ENCODE assay signal across 1 cellular context in the genomic region with DNA sequence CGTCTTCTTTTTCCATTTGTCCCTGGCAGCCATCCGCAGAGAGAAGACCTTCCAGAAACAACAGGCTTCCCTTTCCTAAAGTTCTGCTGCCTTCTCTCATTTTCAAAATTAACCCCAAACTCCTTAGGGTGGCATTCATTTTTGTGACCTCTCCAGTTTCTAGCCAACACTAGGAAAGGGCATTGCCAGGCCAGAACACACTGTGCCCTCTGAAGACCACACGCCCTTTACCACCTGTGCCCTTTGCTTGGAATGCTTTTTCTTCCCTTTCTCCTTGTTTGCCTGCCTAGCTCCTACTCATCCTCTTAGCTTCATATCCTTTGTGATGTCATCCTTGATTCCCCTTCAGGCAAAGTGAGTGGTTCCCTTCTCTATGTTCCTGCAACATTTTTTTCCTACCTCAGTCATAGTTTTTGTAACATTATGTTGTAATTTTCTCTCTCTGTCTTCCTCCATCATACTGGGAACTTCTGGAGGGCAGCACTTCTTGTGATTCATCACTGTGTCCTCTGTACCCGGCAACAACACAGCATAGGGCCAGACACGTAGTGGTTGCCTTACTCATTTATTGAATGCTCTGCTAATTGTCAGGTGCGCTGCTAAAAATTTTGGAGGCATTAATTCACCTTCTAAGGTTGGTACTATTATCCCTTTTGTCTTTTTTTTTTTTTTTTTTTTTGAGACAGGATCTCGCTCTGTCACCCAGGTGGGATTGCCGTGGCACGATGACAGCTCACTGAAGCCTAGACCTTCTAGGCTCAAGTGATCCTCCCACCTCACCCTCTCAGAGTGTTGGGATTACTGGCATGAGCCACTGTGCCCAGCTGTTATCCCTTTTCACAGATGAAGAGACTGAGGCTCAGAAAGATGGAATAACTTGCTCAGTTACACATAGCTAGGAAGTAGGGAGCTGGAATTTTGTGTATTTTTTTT.
TF ChIP-seq lines count a peak whose summit lies in the region.

No MANE protein-coding gene starts in this region.

TF ChIP-seq in K562, 482 proteins besides CTCF, POLR2A, EP300 and RAD21:
- 0 out of 2 replicates have a peak, but pooled peaks have one; percentile 16 for TF ChIP-seq ERF (CRISPR knock-in tag; IDR thresholded peaks at IDR 0.05)
- no peak for TF ChIP-seq ZNF445 (CRISPR knock-in tag; IDR thresholded peaks at IDR 0.05; ENCODE audit: low read depth)
- 0 out of 2 replicates have a peak, but pooled peaks have one; percentile 20 for TF ChIP-seq MTA3 (IDR thresholded peaks at IDR 0.05; ENCODE audit: borderline replicate concordance)
- TF ChIP-seq ARNT (IDR thresholded peaks at IDR 0.05): peak in 1 of 2 experiments; percentile 45; a peak in 1 of 4 replicates
- TF ChIP-seq GTF2E2 (tag; IDR thresholded peaks at IDR 0.05): 0 out of 2 replicates have a peak, but pooled peaks have one; percentile 23
- TF ChIP-seq ZFP91 (CRISPR knock-in tag; IDR thresholded peaks at IDR 0.05): no peak
- TF ChIP-seq ILF3 (IDR thresholded peaks at IDR 0.05; ENCODE audit: borderline replicate concordance): no peak
- 0 out of 4 replicates have a peak, but pooled peaks of 1 of the 2 experiments have one; percentile 5 for TF ChIP-seq HDAC1 (IDR thresholded peaks at IDR 0.05)
- TF ChIP-seq ZFPM2 (CRISPR knock-in tag; IDR thresholded peaks at IDR 0.05): no peak
- no peak for TF ChIP-seq RFX5 (IDR thresholded peaks at IDR 0.05; ENCODE audit: low read depth, low read length)
- peak in 1 of 2 experiments; percentile 43 for TF ChIP-seq AFF1 (IDR thresholded peaks at IDR 0.05; ENCODE audit: low read depth in 1 of 2, partially characterized antibody in 2 of 2)
- TF ChIP-seq SMARCA4 (IDR thresholded peaks at IDR 0.05): 0 out of 2 replicates have a peak, but pooled peaks have one; percentile 24
- TF ChIP-seq, protein P1, sequence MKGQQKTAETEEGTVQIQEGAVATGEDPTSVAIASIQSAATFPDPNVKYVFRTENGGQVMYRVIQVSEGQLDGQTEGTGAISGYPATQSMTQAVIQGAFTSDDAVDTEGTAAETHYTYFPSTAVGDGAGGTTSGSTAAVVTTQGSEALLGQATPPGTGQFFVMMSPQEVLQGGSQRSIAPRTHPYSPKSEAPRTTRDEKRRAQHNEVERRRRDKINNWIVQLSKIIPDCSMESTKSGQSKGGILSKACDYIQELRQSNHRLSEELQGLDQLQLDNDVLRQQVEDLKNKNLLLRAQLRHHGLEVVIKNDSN (CRISPR knock-in tag; IDR thresholded peaks at IDR 0.05): no peak
- TF ChIP-seq, protein P2, sequence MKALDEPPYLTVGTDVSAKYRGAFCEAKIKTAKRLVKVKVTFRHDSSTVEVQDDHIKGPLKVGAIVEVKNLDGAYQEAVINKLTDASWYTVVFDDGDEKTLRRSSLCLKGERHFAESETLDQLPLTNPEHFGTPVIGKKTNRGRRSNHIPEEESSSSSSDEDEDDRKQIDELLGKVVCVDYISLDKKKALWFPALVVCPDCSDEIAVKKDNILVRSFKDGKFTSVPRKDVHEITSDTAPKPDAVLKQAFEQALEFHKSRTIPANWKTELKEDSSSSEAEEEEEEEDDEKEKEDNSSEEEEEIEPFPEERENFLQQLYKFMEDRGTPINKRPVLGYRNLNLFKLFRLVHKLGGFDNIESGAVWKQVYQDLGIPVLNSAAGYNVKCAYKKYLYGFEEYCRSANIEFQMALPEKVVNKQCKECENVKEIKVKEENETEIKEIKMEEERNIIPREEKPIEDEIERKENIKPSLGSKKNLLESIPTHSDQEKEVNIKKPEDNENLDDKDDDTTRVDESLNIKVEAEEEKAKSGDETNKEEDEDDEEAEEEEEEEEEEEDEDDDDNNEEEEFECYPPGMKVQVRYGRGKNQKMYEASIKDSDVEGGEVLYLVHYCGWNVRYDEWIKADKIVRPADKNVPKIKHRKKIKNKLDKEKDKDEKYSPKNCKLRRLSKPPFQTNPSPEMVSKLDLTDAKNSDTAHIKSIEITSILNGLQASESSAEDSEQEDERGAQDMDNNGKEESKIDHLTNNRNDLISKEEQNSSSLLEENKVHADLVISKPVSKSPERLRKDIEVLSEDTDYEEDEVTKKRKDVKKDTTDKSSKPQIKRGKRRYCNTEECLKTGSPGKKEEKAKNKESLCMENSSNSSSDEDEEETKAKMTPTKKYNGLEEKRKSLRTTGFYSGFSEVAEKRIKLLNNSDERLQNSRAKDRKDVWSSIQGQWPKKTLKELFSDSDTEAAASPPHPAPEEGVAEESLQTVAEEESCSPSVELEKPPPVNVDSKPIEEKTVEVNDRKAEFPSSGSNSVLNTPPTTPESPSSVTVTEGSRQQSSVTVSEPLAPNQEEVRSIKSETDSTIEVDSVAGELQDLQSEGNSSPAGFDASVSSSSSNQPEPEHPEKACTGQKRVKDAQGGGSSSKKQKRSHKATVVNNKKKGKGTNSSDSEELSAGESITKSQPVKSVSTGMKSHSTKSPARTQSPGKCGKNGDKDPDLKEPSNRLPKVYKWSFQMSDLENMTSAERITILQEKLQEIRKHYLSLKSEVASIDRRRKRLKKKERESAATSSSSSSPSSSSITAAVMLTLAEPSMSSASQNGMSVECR (CRISPR knock-in tag; IDR thresholded peaks at IDR 0.05): peak; percentile 11; the same call in 1 of the 2 replicates
- peak; percentile 16; the same call in 1 of the 2 replicates for TF ChIP-seq FOSL1 (tag; conservative IDR thresholded peaks at IDR 0.05)
- no peak for TF ChIP-seq ZC3H11A (IDR thresholded peaks at IDR 0.05; ENCODE audit: low read depth, low read length)
- TF ChIP-seq FOXK2 (conservative IDR thresholded peaks at IDR 0.05 in 1 of 2, IDR thresholded peaks at IDR 0.05 in 1 of 2; ENCODE audit: low read depth in 2 of 2): 0 out of 4 replicates have a peak, but pooled peaks of 1 of the 2 experiments have one; percentile 3
- TF ChIP-seq NKRF (IDR thresholded peaks at IDR 0.05; ENCODE audit: borderline replicate concordance): peak; percentile 50
- TF ChIP-seq, protein P3, sequence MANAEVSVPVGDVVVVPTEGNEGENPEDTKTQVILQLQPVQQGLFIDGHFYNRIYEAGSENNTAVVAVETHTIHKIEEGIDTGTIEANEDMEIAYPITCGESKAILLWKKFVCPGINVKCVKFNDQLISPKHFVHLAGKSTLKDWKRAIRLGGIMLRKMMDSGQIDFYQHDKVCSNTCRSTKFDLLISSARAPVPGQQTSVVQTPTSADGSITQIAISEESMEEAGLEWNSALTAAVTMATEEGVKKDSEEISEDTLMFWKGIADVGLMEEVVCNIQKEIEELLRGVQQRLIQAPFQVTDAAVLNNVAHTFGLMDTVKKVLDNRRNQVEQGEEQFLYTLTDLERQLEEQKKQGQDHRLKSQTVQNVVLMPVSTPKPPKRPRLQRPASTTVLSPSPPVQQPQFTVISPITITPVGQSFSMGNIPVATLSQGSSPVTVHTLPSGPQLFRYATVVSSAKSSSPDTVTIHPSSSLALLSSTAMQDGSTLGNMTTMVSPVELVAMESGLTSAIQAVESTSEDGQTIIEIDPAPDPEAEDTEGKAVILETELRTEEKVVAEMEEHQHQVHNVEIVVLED (CRISPR knock-in tag; IDR thresholded peaks at IDR 0.05): no peak
- TF ChIP-seq ESRRA (IDR thresholded peaks at IDR 0.05; ENCODE audit: borderline replicate concordance, low read depth): 0 out of 2 replicates have a peak, but pooled peaks have one; percentile 8
- TF ChIP-seq SMARCA5 (IDR thresholded peaks at IDR 0.05): 0 out of 2 replicates have a peak, but pooled peaks have one; percentile 48
- TF ChIP-seq, protein P4, sequence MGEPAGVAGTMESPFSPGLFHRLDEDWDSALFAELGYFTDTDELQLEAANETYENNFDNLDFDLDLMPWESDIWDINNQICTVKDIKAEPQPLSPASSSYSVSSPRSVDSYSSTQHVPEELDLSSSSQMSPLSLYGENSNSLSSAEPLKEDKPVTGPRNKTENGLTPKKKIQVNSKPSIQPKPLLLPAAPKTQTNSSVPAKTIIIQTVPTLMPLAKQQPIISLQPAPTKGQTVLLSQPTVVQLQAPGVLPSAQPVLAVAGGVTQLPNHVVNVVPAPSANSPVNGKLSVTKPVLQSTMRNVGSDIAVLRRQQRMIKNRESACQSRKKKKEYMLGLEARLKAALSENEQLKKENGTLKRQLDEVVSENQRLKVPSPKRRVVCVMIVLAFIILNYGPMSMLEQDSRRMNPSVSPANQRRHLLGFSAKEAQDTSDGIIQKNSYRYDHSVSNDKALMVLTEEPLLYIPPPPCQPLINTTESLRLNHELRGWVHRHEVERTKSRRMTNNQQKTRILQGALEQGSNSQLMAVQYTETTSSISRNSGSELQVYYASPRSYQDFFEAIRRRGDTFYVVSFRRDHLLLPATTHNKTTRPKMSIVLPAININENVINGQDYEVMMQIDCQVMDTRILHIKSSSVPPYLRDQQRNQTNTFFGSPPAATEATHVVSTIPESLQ (CRISPR knock-in tag; IDR thresholded peaks at IDR 0.05): 0 out of 2 replicates have a peak, but pooled peaks have one; percentile 18
